Comparison of ENCODE assay signal across 18 cellular contexts in the genomic region with DNA sequence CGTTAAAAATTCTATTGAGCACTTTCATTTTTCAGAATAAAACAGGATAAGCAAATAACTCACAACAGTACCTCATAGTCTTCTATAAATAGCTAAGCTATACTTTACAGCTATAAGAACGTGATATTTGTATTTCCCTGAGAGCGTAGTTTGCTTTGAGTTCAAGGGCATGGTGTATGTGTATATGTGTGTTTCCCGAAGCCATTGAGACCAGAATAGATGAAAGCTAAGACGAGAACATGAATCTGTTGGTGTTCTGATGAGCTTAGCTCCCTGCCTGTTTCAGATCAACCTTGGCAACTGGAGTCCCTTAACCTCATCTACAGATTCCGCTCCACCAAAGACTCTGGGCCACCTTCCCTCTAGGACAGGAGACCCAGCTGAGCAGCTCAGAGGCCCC. TPM values are rescaled to one million over a fixed set of nuclear protein-coding genes. Genes with fewer than 3 reads are reported as not detected.
DNase-seq lines count a peak whose midpoint lies in the region; ATAC-seq and TF ChIP-seq lines count a peak whose summit lies in the region.
"Had no signal": no experiment of that assay in that cellular context is flagged by ENCODE, and none has a peak within 500 bp of the region (broad histone marks: within the 10 kb centered on the region; RNA-seq: fewer than 3 reads in every experiment).

No MANE protein-coding gene starts in this region.

- no peak for DNase-seq in activated T-cell treated with anti-CD3 and anti-CD28 coated beads, Interleukin-2, amount 50 U/mL, for 24 hours
- no peak for DNase-seq in activated T-cell treated with anti-CD3 and anti-CD28 coated beads, Interleukin-2, amount 50 U/mL, for 4 hours
- DNase-seq in activated B cell treated with CpG ODN at 0.5 μM for 24 hours (no peak), type B pancreatic cell (ENCODE audit: extremely low spot score, unreplicated experiment) (peak; percentile 11), occipital lobe (lab: John Stamatoyannopoulos, UW) (no peak)
- DNase-seq in naive thymus-derived CD8-positive, alpha-beta T cell, result no peak
- DNase-seq: C1 segment of cervical spinal cord, COR-L47, MV-4-11, NCI-H1436, NCI-H2029, NCI-H2171, NCI-H446 treated with DMSO at 0.1 percent for 48 hours, PC-3, SJCRH30 had no signal

- peak overlapping the region; percentile 17 for H3K27ac Mint-ChIP-seq in activated T-cell treated with anti-CD3 and anti-CD28 coated beads, Interleukin-2, amount 50 U/mL, for 24 hours
- H3K27ac Mint-ChIP-seq in activated B cell treated with CpG ODN at 0.5 μM for 24 hours (peak overlapping the region; percentile 21), type B pancreatic cell (no peak overlapping the region)
- peak overlapping the region in 6 of 10 donors; percentile 10 to 76 (median 48) for H3K27ac Mint-ChIP-seq in naive thymus-derived CD8-positive, alpha-beta T cell

- CTCF ChIA-PET in activated B cell treated with CpG ODN at 0.5 μM for 24 hours (lab: Charles Lee), result interaction anchor here (1.0 kb wide), 1 partner anchor 73 kb away, joined by 3 read pairs; no protein-coding TSS in a partner anchor

- H3K4me1 Mint-ChIP-seq in activated T-cell treated with anti-CD3 and anti-CD28 coated beads, Interleukin-2, amount 50 U/mL, for 24 hours (ENCODE audit: low read depth), result peaks cover 8% of the 10 kb centered on the region
- peaks cover 2% of the 10 kb centered on the region for H3K4me1 Mint-ChIP-seq in activated T-cell treated with anti-CD3 and anti-CD28 coated beads, Interleukin-2, amount 50 U/mL, for 4 hours (ENCODE audit: low read depth)
- H3K4me1 Mint-ChIP-seq in activated B cell treated with CpG ODN at 0.5 μM for 24 hours (peaks cover 24% of the 10 kb centered on the region), type B pancreatic cell (ENCODE audit: unreplicated experiment) (peaks cover 42% of the 10 kb centered on the region)
- H3K4me1 Mint-ChIP-seq in naive thymus-derived CD8-positive, alpha-beta T cell, result peaks cover 10 to 20% (median 16%) of the 10 kb centered on the region in 4 donors

- intact Hi-C loops in activated B cell treated with CpG ODN at 0.5 μM for 24 hours (cut with micrococcal nuclease), result no loop called here

- no peak for TF ChIP-seq CTCF in activated B cell treated with CpG ODN at 0.5 μM for 24 hours (IDR thresholded peaks at IDR 0.05)
- TF ChIP-seq CTCF in type B pancreatic cell (conservative IDR thresholded peaks at IDR 0.05), result no peak

- H3K4me3 Mint-ChIP-seq in activated T-cell treated with anti-CD3 and anti-CD28 coated beads, Interleukin-2, amount 50 U/mL, for 24 hours, result no peak overlapping the region
- no peak overlapping the region for H3K4me3 Mint-ChIP-seq in activated T-cell treated with anti-CD3 and anti-CD28 coated beads, Interleukin-2, amount 50 U/mL, for 4 hours
- H3K4me3 Mint-ChIP-seq in activated B cell treated with CpG ODN at 0.5 μM for 24 hours (no peak overlapping the region), type B pancreatic cell (no peak overlapping the region)
- H3K4me3 Mint-ChIP-seq in naive thymus-derived CD8-positive, alpha-beta T cell, result no peak overlapping the region

- peaks cover 46% of the 10 kb centered on the region for H3K36me3 Mint-ChIP-seq in activated T-cell treated with anti-CD3 and anti-CD28 coated beads, Interleukin-2, amount 50 U/mL, for 24 hours (ENCODE audit: low read depth)
- H3K36me3 Mint-ChIP-seq in activated T-cell treated with anti-CD3 and anti-CD28 coated beads, Interleukin-2, amount 50 U/mL, for 4 hours (ENCODE audit: insufficient read depth), result peaks cover 25% of the 10 kb centered on the region
- H3K36me3 Mint-ChIP-seq in activated B cell treated with CpG ODN at 0.5 μM for 24 hours (ENCODE audit: low read depth) (peaks cover 37% of the 10 kb centered on the region), type B pancreatic cell (no peaks in the 10 kb centered on the region)
- peaks cover 0 to 36% (median 20%) of the 10 kb centered on the region in 3 donors for H3K36me3 Mint-ChIP-seq in naive thymus-derived CD8-positive, alpha-beta T cell

- H3K27me3 Mint-ChIP-seq in activated T-cell treated with anti-CD3 and anti-CD28 coated beads, Interleukin-2, amount 50 U/mL, for 24 hours, result no peaks in the 10 kb centered on the region
- no peaks in the 10 kb centered on the region for H3K27me3 Mint-ChIP-seq in activated T-cell treated with anti-CD3 and anti-CD28 coated beads, Interleukin-2, amount 50 U/mL, for 4 hours (ENCODE audit: low read depth)
- H3K27me3 Mint-ChIP-seq in activated B cell treated with CpG ODN at 0.5 μM for 24 hours (no peaks in the 10 kb centered on the region), type B pancreatic cell (no peaks in the 10 kb centered on the region)
- no peaks in the 10 kb centered on the region for H3K27me3 Mint-ChIP-seq in naive thymus-derived CD8-positive, alpha-beta T cell

- ATAC-seq in activated T-cell treated with anti-CD3 and anti-CD28 coated beads, Interleukin-2, amount 50 U/mL, for 4 hours, result no peak
- no peak for ATAC-seq in activated B cell treated with CpG ODN at 0.5 μM for 24 hours (ENCODE audit: low read depth)
- ATAC-seq in naive thymus-derived CD8-positive, alpha-beta T cell, result no peak
- no peak for ATAC-seq in GM21390 (IDR thresholded peaks at IDR 0.05; ENCODE audit: unreplicated experiment)
- no peak for ATAC-seq in HG02763 (IDR thresholded peaks at IDR 0.05; ENCODE audit: unreplicated experiment)
- ATAC-seq: A549, PC-3 had no signal

- H3K9me3 Mint-ChIP-seq in activated T-cell treated with anti-CD3 and anti-CD28 coated beads, Interleukin-2, amount 50 U/mL, for 24 hours, result no peaks in the 10 kb centered on the region
- no peaks in the 10 kb centered on the region for H3K9me3 Mint-ChIP-seq in activated T-cell treated with anti-CD3 and anti-CD28 coated beads, Interleukin-2, amount 50 U/mL, for 4 hours
- H3K9me3 Mint-ChIP-seq in activated B cell treated with CpG ODN at 0.5 μM for 24 hours (no peaks in the 10 kb centered on the region), type B pancreatic cell (peaks cover 4% of the 10 kb centered on the region)
- H3K9me3 Mint-ChIP-seq in naive thymus-derived CD8-positive, alpha-beta T cell, result no peaks in the 10 kb centered on the region

- POLR2A ChIA-PET in activated B cell treated with CpG ODN at 0.5 μM for 24 hours (lab: Charles Lee), result interaction anchor here (1.2 kb wide), 1 partner anchor 21 kb away, joined by 3 read pairs; no protein-coding TSS in a partner anchor
- POLR2A ChIA-PET in naive thymus-derived CD8-positive, alpha-beta T cell (lab: Charles Lee), result no interaction called here

RNA-seq across cellular contexts. Expression of gene MCF2L2, which starts 59.5 kb away (rescaled TPM):
- total RNA-seq in activated T-cell treated with anti-CD3 and anti-CD28 coated beads, Interleukin-2, amount 50 U/mL, for 4 hours, result 1 to 10 TPM in 2 of 3 donors, under 1 TPM in 1; 0.58 to 1.4 (median 1.3) TPM
- total RNA-seq in activated B cell treated with CpG ODN at 0.5 μM for 24 hours, result 1.8 and 2.4 TPM in 2 replicates
- total RNA-seq in naive thymus-derived CD8-positive, alpha-beta T cell, result 1 to 10 TPM; 1.3 to 2.5 TPM
- polyA plus RNA-seq in naive thymus-derived CD8-positive, alpha-beta T cell, result under 1 TPM; 0.06 to 0.17 (median 0.14) TPM
- 1.2 and 2.7 TPM in 2 replicates for total RNA-seq in type B pancreatic cell (ENCODE audit: low replicate concordance)
- 34.5 TPM for total RNA-seq in occipital lobe
